ENCODE assay signal across 10 cellular contexts in genomic region chr17:69084911-69085310, GRCh38.
DNase-seq lines count a peak whose midpoint lies in the region; ATAC-seq and TF ChIP-seq lines count a peak whose summit lies in the region.
"Had no signal": no experiment of that assay in that cellular context is flagged by ENCODE, and none has a peak within 500 bp of the region (broad histone marks: within the 10 kb centered on the region; RNA-seq: fewer than 3 reads in every experiment).

No MANE protein-coding gene starts in this region.

- POLR2A ChIA-PET in HEK293T (lab: Yijun Ruan, JAX) = no interaction called here

- peak; percentile 63 for TF ChIP-seq CTCF in VCaP (conservative IDR thresholded peaks at IDR 0.05)

- CTCF ChIA-PET in HEK293T (lab: Yijun Ruan, JAX) = interaction anchor here (0.6 kb wide), 1 partner anchor 11 kb away, joined by 3 read pairs; no protein-coding TSS in a partner anchor

- ATAC-seq in GM18867 (IDR thresholded peaks at IDR 0.05; ENCODE audit: unreplicated experiment) (no peak), GM18511 (IDR thresholded peaks at IDR 0.05; ENCODE audit: unreplicated experiment) (no peak)
- ATAC-seq: gastrocnemius medialis had no signal

- DNase-seq in AG20443 (ENCODE audit: low spot score) (peak; percentile 14), HEK293T (ENCODE audit: extremely low spot score) (peak; percentile 49), islet precursor cell (peak; percentile 78), kidney tubule cell (ENCODE audit: low spot score) (no peak), NCI-H1694 (lab: John Stamatoyannopoulos, UW) (no peak)
- DNase-seq: activated naive CD4-positive, alpha-beta T cell treated with Interleukin-2 at 50 U/mL for 16 hours; gastrocnemius medialis had no signal

- H3K27ac ChIP-seq in VCaP = no peak overlapping the region
- H3K27ac ChIP-seq: gastrocnemius medialis had no signal

TF ChIP-seq in HEK293T, 16 proteins besides CTCF, POLR2A, EP300 and RAD21:
- TF ChIP-seq SUZ12 (IDR thresholded peaks at IDR 0.05) (no peak), FOXK2 (IDR thresholded peaks at IDR 0.05) (no peak), HDGF (IDR thresholded peaks at IDR 0.05; ENCODE audit: borderline replicate concordance) (no peak), BHLHE40 (IDR thresholded peaks at IDR 0.05; ENCODE audit: borderline replicate concordance) (no peak), PKNOX1 (IDR thresholded peaks at IDR 0.05) (no peak), ZNF384 (IDR thresholded peaks at IDR 0.05) (no peak; the same call in 1 of the 2 replicates), ELF4 (IDR thresholded peaks at IDR 0.05) (no peak), ARNT (IDR thresholded peaks at IDR 0.05) (no peak), L3MBTL2 (conservative IDR thresholded peaks at IDR 0.05) (no peak), TARDBP (IDR thresholded peaks at IDR 0.05) (no peak), NFRKB (IDR thresholded peaks at IDR 0.05) (no peak), FOXA1 (IDR thresholded peaks at IDR 0.05) (no peak), FOXM1 (IDR thresholded peaks at IDR 0.05; ENCODE audit: borderline replicate concordance) (no peak), SP1 (IDR thresholded peaks at IDR 0.05) (no peak), LEF1 (IDR thresholded peaks at IDR 0.05; ENCODE audit: borderline replicate concordance) (no peak), CTBP1 (IDR thresholded peaks at IDR 0.05; ENCODE audit: borderline replicate concordance) (no peak)

Comparison
In these comparisons a context has a peak if more than half of its experiments do, and no peak if none do; other contexts are left out.
1. DNase-seq: peak in AG20443 (single experiment), HEK293T (single experiment) and islet precursor cell (single experiment); none in kidney tubule cell (single experiment) and NCI-H1694 (single experiment).